Comparison of ENCODE assay signal across 19 cellular contexts in the genomic region with DNA sequence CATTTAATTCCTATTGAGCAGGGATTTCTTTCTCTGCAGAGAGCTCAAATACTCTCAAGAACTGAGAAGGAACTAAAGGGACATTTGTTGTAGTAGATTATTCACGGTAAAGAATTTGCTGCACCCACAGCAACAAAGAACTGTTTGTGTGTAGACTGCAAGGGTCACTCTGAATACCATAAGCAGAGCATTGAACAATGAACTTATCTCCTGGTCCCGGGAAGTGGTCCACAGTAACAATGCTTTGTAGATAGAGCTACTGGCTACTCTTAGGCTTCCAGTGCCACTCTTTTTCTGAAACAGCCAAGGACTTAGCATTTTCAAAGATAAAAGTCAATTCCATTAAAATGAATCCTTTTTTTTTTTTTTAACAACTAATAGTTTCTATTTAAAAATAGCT.
"Had no signal": no experiment of that assay in that cellular context is flagged by ENCODE, and none has a peak within 500 bp of the region (broad histone marks: within the 10 kb centered on the region; RNA-seq: fewer than 3 reads in every experiment).

No MANE protein-coding gene starts in this region.

- H3K27ac ChIP-seq: pancreas had no signal

- H3K9me3 ChIP-seq: pancreas had no signal

- H3K9me3 Mint-ChIP-seq: activated naive CD8-positive, alpha-beta T cell treated with anti-CD3 and anti-CD28 coated beads for 36 hours had no signal

- H3K27me3 Mint-ChIP-seq: activated B cell treated with CpG ODN at 0.5 μM for 24 hours; activated CD4-positive, alpha-beta T cell treated with anti-CD3 and anti-CD28 coated beads, Interleukin-2, amount 10 ng/mL, durations not matched to agents 24 days and 14 days had no signal

- H3K36me3 ChIP-seq: pancreas had no signal

- H3K4me1 ChIP-seq: pancreas had no signal

- H3K4me3 Mint-ChIP-seq: activated B cell treated with CpG ODN at 0.5 μM for 24 hours; activated CD4-positive, alpha-beta T cell treated with anti-CD3 and anti-CD28 coated beads, Interleukin-2, amount 10 ng/mL, durations not matched to agents 24 days and 14 days; activated CD8-positive, alpha-beta T cell treated with anti-CD3 and anti-CD28 coated beads, Interleukin-2, amount 10 ng/mL, durations not matched to agents 7 days and 5 days; activated naive CD8-positive, alpha-beta T cell treated with anti-CD3 and anti-CD28 coated beads for 36 hours; activated T-cell treated with anti-CD3 and anti-CD28 coated beads, Interleukin-2, amount 50 U/mL, for 72 hours; mesothelial cell of epicardium had no signal

- H3K27ac Mint-ChIP-seq: activated B cell treated with CpG ODN at 0.5 μM for 24 hours; activated CD4-positive, alpha-beta T cell treated with anti-CD3 and anti-CD28 coated beads, Interleukin-2, amount 10 ng/mL, durations not matched to agents 24 days and 14 days; activated CD8-positive, alpha-beta T cell treated with anti-CD3 and anti-CD28 coated beads, Interleukin-2, amount 10 ng/mL, durations not matched to agents 7 days and 5 days; activated naive CD8-positive, alpha-beta T cell treated with anti-CD3 and anti-CD28 coated beads for 36 hours; activated T-cell treated with anti-CD3 and anti-CD28 coated beads, Interleukin-2, amount 50 U/mL, for 72 hours; mesothelial cell of epicardium had no signal

- H3K36me3 Mint-ChIP-seq: activated naive CD8-positive, alpha-beta T cell treated with anti-CD3 and anti-CD28 coated beads for 36 hours; mesothelial cell of epicardium had no signal

- DNase-seq: activated B cell treated with CpG ODN at 0.5 μM for 24 hours; activated CD4-positive, alpha-beta T cell treated with anti-CD3 and anti-CD28 coated beads, Interleukin-2, amount 10 ng/mL, durations not matched to agents 24 days and 14 days; activated CD8-positive, alpha-beta memory T cell treated with anti-CD3 and anti-CD28 coated beads, Interleukin-2, amount 50 U/mL, for 4 hours; activated CD8-positive, alpha-beta T cell treated with anti-CD3 and anti-CD28 coated beads, Interleukin-2, amount 10 ng/mL, durations not matched to agents 7 days and 5 days; activated gamma-delta T cell treated with Interleukin-2 at 50 U/mL for 16 hours; activated naive CD8-positive, alpha-beta T cell treated with anti-CD3 and anti-CD28 coated beads for 36 hours; activated T-cell treated with anti-CD3 and anti-CD28 coated beads, Interleukin-2, amount 50 U/mL, for 72 hours; amygdala; dermis blood vessel endothelial cell; hypothalamus; kidney glomerular epithelial cell; pancreas; stimulated activated CD4-positive, alpha-beta T cell treated with anti-CD3 and anti-CD28 coated beads, Interleukin-15, amount 100 ng/mL, for 24 hours; stimulated activated CD4-positive, alpha-beta T cell treated with anti-CD3 and anti-CD28 coated beads, Interleukin-4, amount 100 ng/mL, for 1 hour; stimulated activated naive CD4-positive, alpha-beta T cell; T-helper 2 cell; trophoblast cell had no signal

- ATAC-seq: activated CD8-positive, alpha-beta T cell treated with anti-CD3 and anti-CD28 coated beads, Interleukin-2, amount 10 ng/mL, durations not matched to agents 7 days and 5 days; activated T-cell treated with anti-CD3 and anti-CD28 coated beads, Interleukin-2, amount 50 U/mL, for 72 hours had no signal

- FAIRE-seq: pancreas had no signal

- H3K27me3 ChIP-seq: pancreas had no signal

- H3K4me3 ChIP-seq: pancreas, skin epidermis had no signal
